Comparison of ENCODE assay signal across 1 cellular context in genomic region chr12:6963016-6963731, GRCh38.
TF ChIP-seq lines count a peak whose summit lies in the region.

No MANE protein-coding gene starts in this region.

TF ChIP-seq in IMR-90, 13 proteins besides CTCF, POLR2A, EP300 and RAD21:
- TF ChIP-seq USF2 (IDR thresholded peaks at IDR 0.05; ENCODE audit: low read depth, low read length) (no peak), CHD1 (IDR thresholded peaks at IDR 0.05; ENCODE audit: low read depth, low read length) (no peak), SMC3 (IDR thresholded peaks at IDR 0.05; ENCODE audit: low read depth, low read length) (no peak), MAZ (IDR thresholded peaks at IDR 0.05; ENCODE audit: borderline replicate concordance, low read depth, low read length) (no peak), MXI1 (IDR thresholded peaks at IDR 0.05; ENCODE audit: borderline replicate concordance, low read depth, low read length) (no peak), RCOR1 (IDR thresholded peaks at IDR 0.05; ENCODE audit: insufficient replicate concordance, low read length) (no peak), FOS (IDR thresholded peaks at IDR 0.05; ENCODE audit: low read depth, low read length) (no peak), ELK1 (IDR thresholded peaks at IDR 0.05; ENCODE audit: borderline replicate concordance, low read depth, low read length) (no peak), CEBPB (IDR thresholded peaks at IDR 0.05; ENCODE audit: low read depth, low read length) (no peak), BHLHE40 (IDR thresholded peaks at IDR 0.05; ENCODE audit: low read depth, low read length) (no peak), NFE2L2 (IDR thresholded peaks at IDR 0.05; ENCODE audit: low read depth, low read length) (no peak), MAFK (IDR thresholded peaks at IDR 0.05; ENCODE audit: low read depth, low read length) (no peak), RFX5 (IDR thresholded peaks at IDR 0.05; ENCODE audit: low read depth, low read length) (no peak)
